Comparison of ENCODE assay signal across 8 cellular contexts in the genomic region with DNA sequence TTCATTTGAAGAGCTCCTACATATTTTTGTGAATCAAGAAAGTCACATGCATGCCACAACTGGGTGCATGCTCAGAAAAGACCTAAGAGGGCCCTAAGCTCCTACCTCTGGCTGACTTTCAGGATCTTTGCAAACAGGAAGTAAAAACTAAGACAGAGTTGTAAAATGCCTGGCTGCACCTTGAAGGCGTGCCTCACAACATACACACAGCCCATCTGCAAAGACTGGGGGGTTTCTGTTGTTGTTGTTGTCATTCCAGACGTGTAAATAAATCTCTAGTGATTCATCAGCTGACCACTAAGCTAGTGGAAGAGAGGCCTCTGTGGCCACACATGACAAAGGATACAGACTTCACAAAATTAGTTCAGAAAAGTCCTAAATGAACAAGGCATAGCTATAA. TPM values are rescaled to one million over a fixed set of nuclear protein-coding genes. Genes with fewer than 3 reads are reported as not detected.
DNase-seq lines count a peak whose midpoint lies in the region; ATAC-seq, FAIRE-seq and TF ChIP-seq lines count a peak whose summit lies in the region.

No MANE protein-coding gene starts in this region.

- DNase-seq in RWPE2 (ENCODE audit: low spot score), result no peak
- no peak for DNase-seq in DMS153 treated with DMSO at 0.1 percent for 48 hours (lab: John Stamatoyannopoulos, UW; ENCODE audit: unreplicated experiment)
- no peak for DNase-seq in frontal cortex (ENCODE audit: low spot score in 2 of 2)
- no peak for DNase-seq in chondrocyte (ENCODE audit: low spot score)
- DNase-seq in HEK293T (ENCODE audit: extremely low spot score), result no peak

- H3K4me1 Mint-ChIP-seq in chondrocyte (ENCODE audit: low read depth), result peaks cover 62% of the 10 kb centered on the region

- H3K27me3 Mint-ChIP-seq in chondrocyte (ENCODE audit: low read depth), result no peaks in the 10 kb centered on the region

- no peak for TF ChIP-seq CTCF in RWPE2 (IDR thresholded peaks at IDR 0.05; ENCODE audit: poor library complexity, severe bottlenecking)
- no peak for TF ChIP-seq CTCF in neutrophil (IDR thresholded peaks at IDR 0.05)
- no peak for TF ChIP-seq CTCF in chondrocyte (IDR thresholded peaks at IDR 0.05)

- H3K4me3 ChIP-seq in RWPE2 (ENCODE audit: severe bottlenecking) (no peak overlapping the region), neutrophil (ENCODE audit: low read depth in 1 of 2, low read length in 1 of 2) (no peak overlapping the region)

- POLR2A ChIA-PET in HEK293T (lab: Yijun Ruan, JAX), result interaction anchor here (0.8 kb wide), 1 partner anchor 30 kb away, joined by 4 read pairs; no protein-coding TSS in a partner anchor

- CTCF ChIA-PET in HEK293T (lab: Yijun Ruan, JAX), result interaction anchor here (1.2 kb wide), 2 partner anchors 13 to 17 kb away, joined by 3 to 5 read pairs; no protein-coding TSS in a partner anchor

- H3K9me3 Mint-ChIP-seq in chondrocyte (ENCODE audit: low read depth), result peaks cover 14% of the 10 kb centered on the region

- H3K4me1 ChIP-seq in RWPE2 (ENCODE audit: insufficient read depth, poor library complexity, severe bottlenecking), result peaks cover 37% of the 10 kb centered on the region
- peaks cover 15 to 17% of the 10 kb centered on the region in 2 experiments for H3K4me1 ChIP-seq in neutrophil (ENCODE audit: control insufficient read depth in 1 of 2, insufficient read depth in 1 of 2, low read depth in 1 of 2, low read length in 1 of 2)

- H3K27me3 ChIP-seq in RWPE2 (ENCODE audit: insufficient read depth, poor library complexity, severe bottlenecking), result no peaks in the 10 kb centered on the region
- H3K27me3 ChIP-seq in neutrophil, result no peaks in the 10 kb centered on the region

- H3K4me3 Mint-ChIP-seq in chondrocyte (ENCODE audit: unreplicated experiment), result no peak overlapping the region

- ATAC-seq in GM18907 (IDR thresholded peaks at IDR 0.05; ENCODE audit: unreplicated experiment), result peak; percentile 81
- ATAC-seq in HG02852 (IDR thresholded peaks at IDR 0.05; ENCODE audit: unreplicated experiment), result peak; percentile 96
- ATAC-seq in RWPE2 (ENCODE audit: low read depth), result peak; percentile 42

- peaks cover 6% of the 10 kb centered on the region for H3K36me3 Mint-ChIP-seq in chondrocyte (ENCODE audit: low read depth)

- H3K9me3 ChIP-seq in RWPE2 (ENCODE audit: severe bottlenecking), result peaks cover 4% of the 10 kb centered on the region
- H3K9me3 ChIP-seq in neutrophil, result no peaks in the 10 kb centered on the region

- peak overlapping the region; percentile 47 for H3K27ac ChIP-seq in RWPE2 (ENCODE audit: poor library complexity, severe bottlenecking)
- peak overlapping the region; percentile 49 for H3K27ac ChIP-seq in neutrophil

- H3K36me3 ChIP-seq in RWPE2 (ENCODE audit: low read depth), result peaks cover 5% of the 10 kb centered on the region; the same call in 1 of the 2 replicates
- H3K36me3 ChIP-seq in neutrophil, result no peaks in the 10 kb centered on the region

- FAIRE-seq in frontal cortex (lab: Jason Lieb, UNC), result no peak

- H3K27ac Mint-ChIP-seq in chondrocyte (ENCODE audit: unreplicated experiment), result no peak overlapping the region

TF ChIP-seq in HEK293T, 16 proteins besides CTCF, POLR2A, EP300 and RAD21:
- TF ChIP-seq ZNF384 (IDR thresholded peaks at IDR 0.05) (no peak), CTBP1 (IDR thresholded peaks at IDR 0.05; ENCODE audit: borderline replicate concordance) (no peak), ELF4 (IDR thresholded peaks at IDR 0.05) (no peak), TARDBP (IDR thresholded peaks at IDR 0.05) (no peak), FOXK2 (IDR thresholded peaks at IDR 0.05) (no peak), LEF1 (IDR thresholded peaks at IDR 0.05; ENCODE audit: borderline replicate concordance) (no peak), L3MBTL2 (conservative IDR thresholded peaks at IDR 0.05) (no peak), HDGF (IDR thresholded peaks at IDR 0.05; ENCODE audit: borderline replicate concordance) (no peak), SUZ12 (IDR thresholded peaks at IDR 0.05) (no peak), FOXM1 (IDR thresholded peaks at IDR 0.05; ENCODE audit: borderline replicate concordance) (no peak), BHLHE40 (IDR thresholded peaks at IDR 0.05; ENCODE audit: borderline replicate concordance) (no peak), SP1 (IDR thresholded peaks at IDR 0.05) (no peak), ARNT (IDR thresholded peaks at IDR 0.05) (no peak)
- TF ChIP-seq, protein P1, sequence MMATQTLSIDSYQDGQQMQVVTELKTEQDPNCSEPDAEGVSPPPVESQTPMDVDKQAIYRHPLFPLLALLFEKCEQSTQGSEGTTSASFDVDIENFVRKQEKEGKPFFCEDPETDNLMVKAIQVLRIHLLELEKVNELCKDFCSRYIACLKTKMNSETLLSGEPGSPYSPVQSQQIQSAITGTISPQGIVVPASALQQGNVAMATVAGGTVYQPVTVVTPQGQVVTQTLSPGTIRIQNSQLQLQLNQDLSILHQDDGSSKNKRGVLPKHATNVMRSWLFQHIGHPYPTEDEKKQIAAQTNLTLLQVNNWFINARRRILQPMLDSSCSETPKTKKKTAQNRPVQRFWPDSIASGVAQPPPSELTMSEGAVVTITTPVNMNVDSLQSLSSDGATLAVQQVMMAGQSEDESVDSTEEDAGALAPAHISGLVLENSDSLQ (IDR thresholded peaks at IDR 0.05), result no peak

RNA-seq across cellular contexts. Expression of a gene that starts 31.8 kb away (rescaled TPM):
- total RNA-seq in frontal cortex (23.2 TPM), chondrocyte (28.2 to 32.2 TPM (median 30.2 TPM) in 3 replicates)

Comparison
In these comparisons a context has a peak if more than half of its experiments do, and no peak if none do; other contexts are left out.
1. ATAC-seq: peak in every context shown above with its lines; median percentile 96 in HG02852; 81 in GM18907; 42 in RWPE2.